In the genomic region with DNA sequence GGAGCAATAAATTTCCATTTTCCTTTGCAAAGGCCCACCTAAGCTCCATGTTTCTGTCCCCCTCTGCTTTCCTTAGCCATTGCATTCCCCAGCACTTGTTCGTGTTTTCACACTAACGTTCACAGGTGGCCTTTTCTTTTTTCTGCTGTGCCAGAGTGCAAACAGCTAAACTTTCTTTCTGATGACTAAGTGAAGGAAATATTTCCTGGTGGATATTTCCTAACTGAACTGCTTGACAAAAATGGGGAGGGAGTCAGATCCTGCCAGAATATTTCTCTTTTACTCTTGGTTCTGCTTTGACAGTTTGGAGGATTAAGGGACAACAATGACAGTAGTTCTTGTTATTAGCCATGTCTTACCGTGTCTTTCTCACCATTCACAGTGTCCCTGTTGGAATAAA, we compare ENCODE assay signal across 1 cellular context.
TF ChIP-seq lines count a peak whose summit lies in the region.

No MANE protein-coding gene starts in this region.

TF ChIP-seq in HCT116, 20 proteins besides CTCF, POLR2A, EP300 and RAD21 (continued from another document):
- TF ChIP-seq, protein P1, sequence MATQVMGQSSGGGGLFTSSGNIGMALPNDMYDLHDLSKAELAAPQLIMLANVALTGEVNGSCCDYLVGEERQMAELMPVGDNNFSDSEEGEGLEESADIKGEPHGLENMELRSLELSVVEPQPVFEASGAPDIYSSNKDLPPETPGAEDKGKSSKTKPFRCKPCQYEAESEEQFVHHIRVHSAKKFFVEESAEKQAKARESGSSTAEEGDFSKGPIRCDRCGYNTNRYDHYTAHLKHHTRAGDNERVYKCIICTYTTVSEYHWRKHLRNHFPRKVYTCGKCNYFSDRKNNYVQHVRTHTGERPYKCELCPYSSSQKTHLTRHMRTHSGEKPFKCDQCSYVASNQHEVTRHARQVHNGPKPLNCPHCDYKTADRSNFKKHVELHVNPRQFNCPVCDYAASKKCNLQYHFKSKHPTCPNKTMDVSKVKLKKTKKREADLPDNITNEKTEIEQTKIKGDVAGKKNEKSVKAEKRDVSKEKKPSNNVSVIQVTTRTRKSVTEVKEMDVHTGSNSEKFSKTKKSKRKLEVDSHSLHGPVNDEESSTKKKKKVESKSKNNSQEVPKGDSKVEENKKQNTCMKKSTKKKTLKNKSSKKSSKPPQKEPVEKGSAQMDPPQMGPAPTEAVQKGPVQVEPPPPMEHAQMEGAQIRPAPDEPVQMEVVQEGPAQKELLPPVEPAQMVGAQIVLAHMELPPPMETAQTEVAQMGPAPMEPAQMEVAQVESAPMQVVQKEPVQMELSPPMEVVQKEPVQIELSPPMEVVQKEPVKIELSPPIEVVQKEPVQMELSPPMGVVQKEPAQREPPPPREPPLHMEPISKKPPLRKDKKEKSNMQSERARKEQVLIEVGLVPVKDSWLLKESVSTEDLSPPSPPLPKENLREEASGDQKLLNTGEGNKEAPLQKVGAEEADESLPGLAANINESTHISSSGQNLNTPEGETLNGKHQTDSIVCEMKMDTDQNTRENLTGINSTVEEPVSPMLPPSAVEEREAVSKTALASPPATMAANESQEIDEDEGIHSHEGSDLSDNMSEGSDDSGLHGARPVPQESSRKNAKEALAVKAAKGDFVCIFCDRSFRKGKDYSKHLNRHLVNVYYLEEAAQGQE (IDR thresholded peaks at IDR 0.05; ENCODE audit: low read depth), result no peak
- no peak for TF ChIP-seq EZH2phosphoT487 (IDR thresholded peaks at IDR 0.05; ENCODE audit: borderline replicate concordance)
- TF ChIP-seq ELF1 (IDR thresholded peaks at IDR 0.05; ENCODE audit: borderline replicate concordance, low read depth), result no peak
